ENCODE assay signal across 15 cellular contexts in genomic region chr16:87303962-87304521, GRCh38. TPM values are rescaled to one million over a fixed set of nuclear protein-coding genes. Genes with fewer than 3 reads are reported as not detected.
DNase-seq lines count a peak whose midpoint lies in the region; ATAC-seq and TF ChIP-seq lines count a peak whose summit lies in the region.
"Had no signal": no experiment of that assay in that cellular context is flagged by ENCODE, and none has a peak within 500 bp of the region (broad histone marks: within the 10 kb centered on the region; RNA-seq: fewer than 3 reads in every experiment).

No MANE protein-coding gene starts in this region.

- no peaks in the 10 kb centered on the region for H3K4me1 ChIP-seq in HEK293 (ENCODE audit: control insufficient read depth, insufficient read depth, low read length)

- TF ChIP-seq CTCF in HEK293 (tag by site-specific recombination; IDR thresholded peaks at IDR 0.05) (no peak), WTC11 (IDR thresholded peaks at IDR 0.05) (no peak)

- peak overlapping the region; percentile 61 for H3K27ac Mint-ChIP-seq in activated T-cell treated with anti-CD3 and anti-CD28 coated beads, Interleukin-2, amount 50 U/mL, for 24 hours
- no peak overlapping the region for H3K27ac Mint-ChIP-seq in activated T-cell treated with anti-CD3 and anti-CD28 coated beads, Interleukin-2, amount 50 U/mL, for 72 hours
- no peak overlapping the region for H3K27ac Mint-ChIP-seq in WTC11
- H3K27ac Mint-ChIP-seq in stimulated activated memory B cell treated with anti-CD40 and anti-IgM and Interleukin-4, amounts not matched to agents 10 μg/mL and 1 μg/mL and 100 μg/mL, for 72 hours: no peak overlapping the region
- H3K27ac Mint-ChIP-seq: B cell had no signal

- H3K27ac ChIP-seq in HEK293 (ENCODE audit: extremely low read depth, low read depth, low read length): no peak overlapping the region
- H3K27ac ChIP-seq: KMS-11 had no signal

- no peak for DNase-seq in activated T-cell treated with anti-CD3 and anti-CD28 coated beads, Interleukin-2, amount 50 U/mL, for 24 hours
- DNase-seq in activated T-cell treated with anti-CD3 and anti-CD28 coated beads, Interleukin-2, amount 50 U/mL, for 72 hours: no peak
- DNase-seq in WTC11 (ENCODE audit: low spot score) (no peak), posterior vena cava (ENCODE audit: low spot score) (peak; percentile 42), dermis blood vessel endothelial cell (no peak)
- DNase-seq: GOT3, MM.1S, NCI-H1105, NCI-H1694 treated with DMSO at 0.1 percent for 48 hours, NCI-H345, NCI-H69 had no signal

- CTCF ChIA-PET in HEK293 (lab: Yijun Ruan, JAX) (interaction anchor here (0.7 kb wide), 1 partner anchor 242 kb away, joined by 4 read pairs; no protein-coding TSS in a partner anchor), WTC11 (lab: Charles Lee) (interaction anchor here (0.6 to 1.3 kb wide), 2 partner anchors 68 to 90 kb away, joined by 3 to 5 read pairs; no protein-coding TSS in a partner anchor)

- H3K36me3 ChIP-seq in HEK293 (ENCODE audit: control insufficient read depth in 2 of 2, insufficient read depth in 1 of 2, low read length in 2 of 2): peaks cover 0 to 9% of the 10 kb centered on the region in 2 experiments; a peak in 1 of 3 replicates

- intact Hi-C loops in posterior vena cava (cut with DNase I): no loop called here

- H3K9me3 Mint-ChIP-seq in activated T-cell treated with anti-CD3 and anti-CD28 coated beads, Interleukin-2, amount 50 U/mL, for 24 hours: peaks cover 4% of the 10 kb centered on the region
- H3K9me3 Mint-ChIP-seq in activated T-cell treated with anti-CD3 and anti-CD28 coated beads, Interleukin-2, amount 50 U/mL, for 72 hours: no peaks in the 10 kb centered on the region
- H3K9me3 Mint-ChIP-seq in WTC11: peaks cover 6% of the 10 kb centered on the region
- no peaks in the 10 kb centered on the region for H3K9me3 Mint-ChIP-seq in stimulated activated memory B cell treated with anti-CD40 and anti-IgM and Interleukin-4, amounts not matched to agents 10 μg/mL and 1 μg/mL and 100 μg/mL, for 72 hours

- H3K4me3 ChIP-seq in HEK293 (ENCODE audit: low read depth, low read length): no peak overlapping the region

- H3K27me3 Mint-ChIP-seq in activated T-cell treated with anti-CD3 and anti-CD28 coated beads, Interleukin-2, amount 50 U/mL, for 24 hours: no peaks in the 10 kb centered on the region
- no peaks in the 10 kb centered on the region for H3K27me3 Mint-ChIP-seq in activated T-cell treated with anti-CD3 and anti-CD28 coated beads, Interleukin-2, amount 50 U/mL, for 72 hours (ENCODE audit: low read depth)
- H3K27me3 Mint-ChIP-seq in WTC11 (ENCODE audit: low read depth): peaks cover 5% of the 10 kb centered on the region
- H3K27me3 Mint-ChIP-seq in stimulated activated memory B cell treated with anti-CD40 and anti-IgM and Interleukin-4, amounts not matched to agents 10 μg/mL and 1 μg/mL and 100 μg/mL, for 72 hours: no peaks in the 10 kb centered on the region
- H3K27me3 Mint-ChIP-seq: B cell had no signal

- H3K9me3 ChIP-seq in HEK293 (ENCODE audit: control insufficient read depth, insufficient read depth, low read depth, low read length): no peaks in the 10 kb centered on the region

- H3K36me3 Mint-ChIP-seq in activated T-cell treated with anti-CD3 and anti-CD28 coated beads, Interleukin-2, amount 50 U/mL, for 24 hours (ENCODE audit: low read depth): peaks cover 8% of the 10 kb centered on the region
- peaks cover 4 to 6% of the 10 kb centered on the region in 2 donors for H3K36me3 Mint-ChIP-seq in activated T-cell treated with anti-CD3 and anti-CD28 coated beads, Interleukin-2, amount 50 U/mL, for 72 hours (ENCODE audit: insufficient read depth in 2 of 2)
- H3K36me3 Mint-ChIP-seq in WTC11: peaks cover 9% of the 10 kb centered on the region
- H3K36me3 Mint-ChIP-seq in stimulated activated memory B cell treated with anti-CD40 and anti-IgM and Interleukin-4, amounts not matched to agents 10 μg/mL and 1 μg/mL and 100 μg/mL, for 72 hours: peaks cover 8% of the 10 kb centered on the region

- no peak overlapping the region for H3K4me3 Mint-ChIP-seq in activated T-cell treated with anti-CD3 and anti-CD28 coated beads, Interleukin-2, amount 50 U/mL, for 24 hours
- H3K4me3 Mint-ChIP-seq in activated T-cell treated with anti-CD3 and anti-CD28 coated beads, Interleukin-2, amount 50 U/mL, for 72 hours: no peak overlapping the region
- H3K4me3 Mint-ChIP-seq in WTC11: no peak overlapping the region
- no peak overlapping the region for H3K4me3 Mint-ChIP-seq in stimulated activated memory B cell treated with anti-CD40 and anti-IgM and Interleukin-4, amounts not matched to agents 10 μg/mL and 1 μg/mL and 100 μg/mL, for 72 hours
- H3K4me3 Mint-ChIP-seq: B cell had no signal

- POLR2A ChIA-PET in HEK293 (lab: Yijun Ruan, JAX) (interaction anchor here (1.1 to 1.5 kb wide), 2 partner anchors 13 kb away, joined by 4 to 8 read pairs; partner anchors contain the start of gene C16orf95), WTC11 (lab: Charles Lee) (no interaction called here)

- H3K4me1 Mint-ChIP-seq in activated T-cell treated with anti-CD3 and anti-CD28 coated beads, Interleukin-2, amount 50 U/mL, for 24 hours (ENCODE audit: low read depth): peaks cover 15% of the 10 kb centered on the region
- H3K4me1 Mint-ChIP-seq in activated T-cell treated with anti-CD3 and anti-CD28 coated beads, Interleukin-2, amount 50 U/mL, for 72 hours (ENCODE audit: low read depth): peaks cover 23% of the 10 kb centered on the region
- peaks cover 16% of the 10 kb centered on the region for H3K4me1 Mint-ChIP-seq in WTC11
- H3K4me1 Mint-ChIP-seq in stimulated activated memory B cell treated with anti-CD40 and anti-IgM and Interleukin-4, amounts not matched to agents 10 μg/mL and 1 μg/mL and 100 μg/mL, for 72 hours: no peaks in the 10 kb centered on the region
- H3K4me1 Mint-ChIP-seq: B cell had no signal

- ATAC-seq in activated T-cell treated with anti-CD3 and anti-CD28 coated beads, Interleukin-2, amount 50 U/mL, for 72 hours (replicated peaks in 1 of 2): no peak
- ATAC-seq in WTC11: no peak
- ATAC-seq in stimulated activated memory B cell treated with anti-CD40 and anti-IgM and Interleukin-4, amounts not matched to agents 10 μg/mL and 1 μg/mL and 100 μg/mL, for 72 hours: no peak

TF ChIP-seq in HEK293, 187 proteins besides CTCF, POLR2A, EP300 and RAD21:
- peak; percentile 66; the same call in 1 of the 2 replicates for TF ChIP-seq ZNF121 (tag by site-specific recombination; IDR thresholded peaks at IDR 0.05)
- TF ChIP-seq ZNF677 (tag by site-specific recombination; IDR thresholded peaks at IDR 0.05): no peak
- TF ChIP-seq ZNF558 (tag by site-specific recombination; IDR thresholded peaks at IDR 0.05): no peak
TF ChIP-seq in HEK293: peak in this region for 1.

TF ChIP-seq in WTC11, 78 proteins besides CTCF, POLR2A, EP300 and RAD21:
- no peak for TF ChIP-seq ZNF317 (CRISPR knock-in tag; IDR thresholded peaks at IDR 0.05; ENCODE audit: borderline replicate concordance, low read depth)
- peak; percentile 66; the same call in 1 of the 2 replicates for TF ChIP-seq ZNF121 (CRISPR knock-in tag; IDR thresholded peaks at IDR 0.05)

RNA-seq across cellular contexts. Expression of gene C16orf95, which starts 13.2 kb away (rescaled TPM):
- 10 to 100 TPM; 15.1 to 17.8 TPM for total RNA-seq in activated T-cell treated with anti-CD3 and anti-CD28 coated beads, Interleukin-2, amount 50 U/mL, for 72 hours
- total RNA-seq in WTC11 (2021): 5.7 to 7.5 TPM (median 7.1 TPM) in 3 replicates
- total RNA-seq in posterior vena cava: 1 to 10 TPM; 1.1 to 3.1 TPM
- total RNA-seq in dermis blood vessel endothelial cell: 2.9 and 4.3 TPM in 2 replicates
